ENCODE assay signal across 12 cellular contexts in genomic region chr17:63646492-63646815, GRCh38. TPM values are rescaled to one million over a fixed set of nuclear protein-coding genes. Genes with fewer than 3 reads are reported as not detected.
DNase-seq lines count a peak whose midpoint lies in the region; ATAC-seq lines count a peak whose summit lies in the region.
"Had no signal": no experiment of that assay in that cellular context is flagged by ENCODE, and none has a peak within 500 bp of the region (broad histone marks: within the 10 kb centered on the region; RNA-seq: fewer than 3 reads in every experiment).

No MANE protein-coding gene starts in this region.

- no peaks in the 10 kb centered on the region for H3K27me3 ChIP-seq in MG63
- H3K27me3 ChIP-seq: foreskin keratinocyte had no signal

- H3K36me3 ChIP-seq in MG63: peaks cover 9% of the 10 kb centered on the region

- peak; percentile 79 for ATAC-seq in GM18519 (IDR thresholded peaks at IDR 0.05; ENCODE audit: low FRiP score, unreplicated experiment)
- peak; percentile 75 for ATAC-seq in GM21526 (IDR thresholded peaks at IDR 0.05; ENCODE audit: low FRiP score, unreplicated experiment)
- peak; percentile 67 for ATAC-seq in HG03457 (IDR thresholded peaks at IDR 0.05; ENCODE audit: unreplicated experiment)
- ATAC-seq in GM18873 (IDR thresholded peaks at IDR 0.05; ENCODE audit: low FRiP score, unreplicated experiment): no peak

- no peak overlapping the region for H3K4me3 ChIP-seq in MG63
- H3K4me3 ChIP-seq: psoas muscle had no signal

- H3K9me3 ChIP-seq in MG63: no peaks in the 10 kb centered on the region
- H3K9me3 ChIP-seq: psoas muscle had no signal

- DNase-seq in medulla oblongata (ENCODE audit: extremely low spot score): peak; percentile 50
- no peak for DNase-seq in AG08396 (ENCODE audit: low spot score)
- DNase-seq in cortex of kidney (lab: John Stamatoyannopoulos, UW): no peak
- no peak for DNase-seq in MG63
- DNase-seq: psoas muscle; SHP77; stimulated activated naive CD4-positive, alpha-beta T cell had no signal

RNA-seq across cellular contexts. Expression of gene MAP3K3, which starts 24.2 kb away (rescaled TPM):
- total RNA-seq in MG63 (2014; rRNA removed; shearing (Covaris generic); ENCODE audit: low replicate concordance): 10.2 and 12.9 TPM in 2 replicates

RNA-seq across cellular contexts. Expression of gene TACO1, which starts 45.8 kb away (rescaled TPM):
- total RNA-seq in MG63 (2014; rRNA removed; shearing (Covaris generic); ENCODE audit: low replicate concordance): 22.2 and 42.3 TPM in 2 replicates

RNA-seq across cellular contexts. Expression of gene LIMD2, which starts 53.5 kb away (rescaled TPM):
- total RNA-seq in MG63 (2014; rRNA removed; shearing (Covaris generic); ENCODE audit: low replicate concordance): 0.64 and 3.3 TPM in 2 replicates
